15 cellular contexts compared by ENCODE assay signal in genomic region chr3:195512798-195513345, GRCh38. TPM values are rescaled to one million over a fixed set of nuclear protein-coding genes. Genes with fewer than 3 reads are reported as not detected.
A peak's percentile ranks its signal among the peaks of the same experiment; 100 is the strongest.
DNase-seq lines count a peak whose midpoint lies in the region; ATAC-seq, FAIRE-seq and TF ChIP-seq lines count a peak whose summit lies in the region.
"Had no signal": no experiment of that assay in that cellular context is flagged by ENCODE, and none has a peak within 500 bp of the region (broad histone marks: within the 10 kb centered on the region; RNA-seq: fewer than 3 reads in every experiment).

No MANE protein-coding gene starts in this region.

- POLR2A ChIA-PET in CD8-positive, alpha-beta T cell (lab: Charles Lee): no interaction called here
- POLR2A ChIA-PET in naive thymus-derived CD4-positive, alpha-beta T cell (lab: Charles Lee): no interaction called here

- H3K9me3 Mint-ChIP-seq in CD4-positive, CD25-positive, alpha-beta regulatory T cell: peaks cover 0 to 1% (median 0%) of the 10 kb centered on the region in 7 donors
- H3K9me3 Mint-ChIP-seq in CD8-positive, alpha-beta T cell: no peaks in the 10 kb centered on the region
- H3K9me3 Mint-ChIP-seq in naive thymus-derived CD4-positive, alpha-beta T cell: no peaks in the 10 kb centered on the region
- H3K9me3 Mint-ChIP-seq: H9 had no signal

- intact Hi-C loops in CD8-positive, alpha-beta T cell (cut with DNase I, micrococcal nuclease): no loop called here
- intact Hi-C loops in naive thymus-derived CD4-positive, alpha-beta T cell (cut with micrococcal nuclease): no loop called here
- intact Hi-C loops in head of caudate nucleus (cut with DNase I): no loop called here

- no peak overlapping the region for H3K4me3 Mint-ChIP-seq in CD4-positive, CD25-positive, alpha-beta regulatory T cell
- no peak overlapping the region for H3K4me3 Mint-ChIP-seq in CD8-positive, alpha-beta T cell
- no peak overlapping the region for H3K4me3 Mint-ChIP-seq in naive thymus-derived CD4-positive, alpha-beta T cell
- H3K4me3 Mint-ChIP-seq: H9 had no signal

- H3K27me3 Mint-ChIP-seq in CD4-positive, CD25-positive, alpha-beta regulatory T cell: no peaks in the 10 kb centered on the region
- H3K27me3 Mint-ChIP-seq in CD8-positive, alpha-beta T cell (ENCODE audit: low read depth): no peaks in the 10 kb centered on the region
- H3K27me3 Mint-ChIP-seq in naive thymus-derived CD4-positive, alpha-beta T cell: no peaks in the 10 kb centered on the region

- no peak for DNase-seq in CD4-positive, CD25-positive, alpha-beta regulatory T cell
- DNase-seq in CD8-positive, alpha-beta T cell: no peak
- DNase-seq in amniotic epithelial cell (ENCODE audit: low read depth) (peak; percentile 80), head of caudate nucleus (no peak), GM10266 (ENCODE audit: extremely low spot score) (no peak), H54 (ENCODE audit: insufficient read length, low spot score) (no peak)
- no peak for DNase-seq in naive thymus-derived CD4-positive, alpha-beta T cell
- DNase-seq: ACHN, DMS 273 treated with DMSO at 0.1 percent for 48 hours, H9, NCI-H1930, NCI-H2171, NCI-H510A treated with DMSO at 0.1 percent for 48 hours, SHP77 had no signal

- no peak for TF ChIP-seq CTCF in CD8-positive, alpha-beta T cell (IDR thresholded peaks at IDR 0.05)
- no peak for TF ChIP-seq CTCF in GM10266 (IDR thresholded peaks at IDR 0.05; ENCODE audit: control insufficient read depth, insufficient read depth, low read depth, missing control alignments)

- peaks cover 19 to 32% (median 22%) of the 10 kb centered on the region in 4 donors for H3K4me1 Mint-ChIP-seq in CD4-positive, CD25-positive, alpha-beta regulatory T cell
- H3K4me1 Mint-ChIP-seq in CD8-positive, alpha-beta T cell (ENCODE audit: low read depth): peaks cover 35% of the 10 kb centered on the region
- H3K4me1 Mint-ChIP-seq in naive thymus-derived CD4-positive, alpha-beta T cell: peaks cover 5 to 57% (median 42%) of the 10 kb centered on the region in 7 donors

- peaks cover 5% of the 10 kb centered on the region for H3K4me1 ChIP-seq in CD4-positive, CD25-positive, alpha-beta regulatory T cell (ENCODE audit: control insufficient read depth, insufficient read depth, low read length, poor library complexity, severe bottlenecking)
- H3K4me1 ChIP-seq in CD8-positive, alpha-beta T cell (ENCODE audit: insufficient read depth, low read length): no peaks in the 10 kb centered on the region
- no peaks in the 10 kb centered on the region for H3K4me1 ChIP-seq in naive thymus-derived CD4-positive, alpha-beta T cell (ENCODE audit: control insufficient read depth in 2 of 2, insufficient read depth in 2 of 2, low read length in 2 of 2)

- TF ChIP-seq POLR2A in H54 (IDR thresholded peaks at IDR 0.05; ENCODE audit: low read depth, low read length): no peak

- H3K4me3 ChIP-seq in CD4-positive, CD25-positive, alpha-beta regulatory T cell (ENCODE audit: low read depth, low read length): no peak overlapping the region
- no peak overlapping the region for H3K4me3 ChIP-seq in CD8-positive, alpha-beta T cell (ENCODE audit: low read depth, low read length)
- no peak overlapping the region for H3K4me3 ChIP-seq in naive thymus-derived CD4-positive, alpha-beta T cell (ENCODE audit: low read length)

- H3K9me3 ChIP-seq in CD4-positive, CD25-positive, alpha-beta regulatory T cell (ENCODE audit: control insufficient read depth in 2 of 2, low read length in 2 of 2): no peaks in the 10 kb centered on the region
- H3K9me3 ChIP-seq in CD8-positive, alpha-beta T cell (ENCODE audit: low read length): no peaks in the 10 kb centered on the region
- no peaks in the 10 kb centered on the region for H3K9me3 ChIP-seq in naive thymus-derived CD4-positive, alpha-beta T cell (ENCODE audit: control insufficient read depth in 2 of 3, low read length in 3 of 3)

- FAIRE-seq in H54 (lab: Jason Lieb, UNC): no peak
- FAIRE-seq: RCC 7860 had no signal

- no peak for ATAC-seq in CD4-positive, CD25-positive, alpha-beta regulatory T cell (ENCODE audit: low read depth in 2 of 2)
- no peak for ATAC-seq in CD8-positive, alpha-beta T cell
- no peak for ATAC-seq in naive thymus-derived CD4-positive, alpha-beta T cell

- peaks cover 67% of the 10 kb centered on the region for H3K36me3 ChIP-seq in CD4-positive, CD25-positive, alpha-beta regulatory T cell (ENCODE audit: control insufficient read depth, insufficient read depth, low read length)
- peaks cover 41% of the 10 kb centered on the region for H3K36me3 ChIP-seq in CD8-positive, alpha-beta T cell (ENCODE audit: insufficient read depth, low read length)
- peaks cover 0 to 66% (median 9%) of the 10 kb centered on the region in 3 experiments for H3K36me3 ChIP-seq in naive thymus-derived CD4-positive, alpha-beta T cell (ENCODE audit: control insufficient read depth in 2 of 3, insufficient read depth in 3 of 3, low read length in 3 of 3)

- H3K27me3 ChIP-seq in CD4-positive, CD25-positive, alpha-beta regulatory T cell (ENCODE audit: control insufficient read depth, insufficient read depth, low read length): no peaks in the 10 kb centered on the region
- H3K27me3 ChIP-seq in CD8-positive, alpha-beta T cell (ENCODE audit: insufficient read depth, low read length): no peaks in the 10 kb centered on the region
- no peaks in the 10 kb centered on the region for H3K27me3 ChIP-seq in naive thymus-derived CD4-positive, alpha-beta T cell (ENCODE audit: control insufficient read depth in 2 of 2, insufficient read depth in 2 of 2, low read length in 2 of 2)

- CTCF ChIA-PET in CD8-positive, alpha-beta T cell (lab: Charles Lee): interaction anchor here (1.7 kb wide), 1 partner anchor 241 kb away, joined by 4 read pairs; the partner anchor contains the start of gene XXYLT1
- CTCF ChIA-PET in naive thymus-derived CD4-positive, alpha-beta T cell (lab: Charles Lee): interaction anchor here (1.6 kb wide), 1 partner anchor 10 kb away, joined by 3 read pairs; no protein-coding TSS in a partner anchor

- H3K27ac Mint-ChIP-seq in CD4-positive, CD25-positive, alpha-beta regulatory T cell: peak overlapping the region; percentile 1 to 47 (median 26)
- peak overlapping the region; percentile 19 for H3K27ac Mint-ChIP-seq in CD8-positive, alpha-beta T cell
- H3K27ac Mint-ChIP-seq in naive thymus-derived CD4-positive, alpha-beta T cell: peak overlapping the region in 5 of 9 donors; percentile 30 to 89 (median 51)
- H3K27ac Mint-ChIP-seq: H9 had no signal

- peaks cover 62% of the 10 kb centered on the region for H3K36me3 Mint-ChIP-seq in CD4-positive, CD25-positive, alpha-beta regulatory T cell
- peaks cover 84% of the 10 kb centered on the region for H3K36me3 Mint-ChIP-seq in CD8-positive, alpha-beta T cell
- peaks cover 19 to 55% (median 43%) of the 10 kb centered on the region in 5 donors for H3K36me3 Mint-ChIP-seq in naive thymus-derived CD4-positive, alpha-beta T cell

- no peak overlapping the region for H3K27ac ChIP-seq in CD4-positive, CD25-positive, alpha-beta regulatory T cell (ENCODE audit: insufficient read depth, low read length, poor library complexity, severe bottlenecking)
- H3K27ac ChIP-seq in CD8-positive, alpha-beta T cell (ENCODE audit: low read depth, low read length): no peak overlapping the region
- H3K27ac ChIP-seq in naive thymus-derived CD4-positive, alpha-beta T cell (ENCODE audit: low read depth, low read length): no peak overlapping the region

RNA-seq across cellular contexts. Expression of gene PPP1R2, which starts 30.3 kb away (rescaled TPM):
- 169 TPM for total RNA-seq in CD4-positive, CD25-positive, alpha-beta regulatory T cell
- 100 to 1,000 TPM; 253 to 337 (median 306) TPM for polyA plus RNA-seq in CD4-positive, CD25-positive, alpha-beta regulatory T cell
- total RNA-seq in CD8-positive, alpha-beta T cell: 100 to 1,000 TPM; 160 to 166 TPM
- total RNA-seq in naive thymus-derived CD4-positive, alpha-beta T cell: 100 to 1,000 TPM in 4 of 5 experiments, 10 to 100 TPM in 1; 76.1 to 160 (median 150) TPM
- 100 to 1,000 TPM; 299 to 329 TPM for polyA plus RNA-seq in naive thymus-derived CD4-positive, alpha-beta T cell
